Comparison of ENCODE assay signal across 9 cellular contexts in the genomic region with DNA sequence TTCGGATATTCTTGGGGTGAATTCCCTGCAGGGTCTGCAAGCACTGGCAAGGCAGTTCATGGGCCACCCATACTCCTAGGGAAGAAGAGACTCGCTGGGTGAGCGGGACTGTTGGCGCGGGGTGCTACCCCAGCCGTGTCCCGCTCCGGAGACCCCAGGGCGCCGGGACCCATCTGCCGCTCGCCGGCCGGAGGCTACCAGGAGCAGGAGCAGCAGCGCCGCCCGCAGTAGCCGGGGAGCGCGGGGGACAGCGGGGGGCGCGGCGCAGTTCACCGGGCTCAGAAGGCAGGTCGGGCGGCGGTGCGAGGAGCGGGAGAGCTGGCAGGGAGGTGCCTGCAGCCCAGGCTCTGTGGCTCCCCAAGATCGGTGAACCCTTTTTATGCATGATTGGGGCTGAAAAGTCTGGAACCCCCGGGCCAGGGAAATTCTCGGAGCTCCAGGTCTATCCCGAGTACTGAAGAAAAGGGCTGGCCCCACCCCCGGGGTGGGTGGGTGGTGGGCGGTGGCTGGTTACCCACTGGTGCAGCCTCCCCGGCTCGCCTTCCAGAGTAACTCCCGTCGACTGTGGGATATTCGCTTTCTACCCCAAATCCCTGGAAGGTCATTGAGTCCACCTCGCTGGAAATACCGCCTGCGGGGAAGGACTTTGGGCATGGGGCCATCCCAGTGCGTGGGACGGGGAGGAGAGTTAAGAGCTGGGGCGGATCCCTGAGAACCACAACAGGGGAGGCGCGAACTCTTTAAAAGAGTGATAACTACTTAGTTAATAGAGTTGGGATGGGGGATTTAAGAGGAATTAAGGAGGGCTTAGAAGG. TPM values are rescaled to one million over a fixed set of nuclear protein-coding genes. Genes with fewer than 3 reads are reported as not detected.
A peak's percentile ranks its signal among the peaks of the same experiment; 100 is the strongest.
DNase-seq lines count a peak whose midpoint lies in the region; TF ChIP-seq lines count a peak whose summit lies in the region.
"Had no signal": no experiment of that assay in that cellular context is flagged by ENCODE, and none has a peak within 500 bp of the region (broad histone marks: within the 10 kb centered on the region; RNA-seq: fewer than 3 reads in every experiment).

No MANE protein-coding gene starts in this region.

- H3K4me2 ChIP-seq in MM.1S (ENCODE audit: low read depth, low read length), result no peak overlapping the region

- H3F3A ChIP-seq in MM.1S (ENCODE audit: insufficient read depth, low read length), result no peaks in the 10 kb centered on the region

- TF ChIP-seq CTCF in epithelial cell of esophagus (IDR thresholded peaks at IDR 0.05; ENCODE audit: insufficient read depth, low read depth, low read length, missing control alignments) (no peak), type B pancreatic cell (conservative IDR thresholded peaks at IDR 0.05) (no peak), MM.1S (IDR thresholded peaks at IDR 0.05; ENCODE audit: low read length) (no peak)

- no peaks in the 10 kb centered on the region for H4K20me1 ChIP-seq in MM.1S (ENCODE audit: insufficient read depth, low read length)

- peaks cover 68% of the 10 kb centered on the region for H3K27me3 Mint-ChIP-seq in type B pancreatic cell
- peaks cover 30% of the 10 kb centered on the region for H3K27me3 Mint-ChIP-seq in activated CD4-positive, alpha-beta T cell treated with anti-CD3 and anti-CD28 coated beads, Interleukin-2, amount 10 ng/mL, durations not matched to agents 7 days and 5 days

- POLR2A ChIA-PET in activated CD4-positive, alpha-beta T cell treated with anti-CD3 and anti-CD28 coated beads, Interleukin-2, amount 10 ng/mL, durations not matched to agents 7 days and 5 days (lab: Charles Lee), result no interaction called here

- H3K36me3 ChIP-seq in mesodermal cell (ENCODE audit: control insufficient read depth, insufficient read depth, low read length), result no peaks in the 10 kb centered on the region
- H3K36me3 ChIP-seq in MM.1S (replicated peaks; ENCODE audit: insufficient read depth, low read length), result no peaks in the 10 kb centered on the region

- no peaks in the 10 kb centered on the region for H3K9me3 Mint-ChIP-seq in type B pancreatic cell
- no peaks in the 10 kb centered on the region for H3K9me3 Mint-ChIP-seq in activated CD4-positive, alpha-beta T cell treated with anti-CD3 and anti-CD28 coated beads, Interleukin-2, amount 10 ng/mL, durations not matched to agents 7 days and 5 days

- no peaks in the 10 kb centered on the region for H3K9me2 ChIP-seq in MM.1S (replicated peaks; ENCODE audit: insufficient read depth, low read length)

- no peaks in the 10 kb centered on the region for H3K27me3 ChIP-seq in MM.1S (replicated peaks; ENCODE audit: insufficient read depth, low read length)

- DNase-seq in DMS 273 (lab: John Stamatoyannopoulos, UW; ENCODE audit: unreplicated experiment) (peak; percentile 42), DMS 273 treated with DMSO at 0.1 percent for 48 hours (lab: John Stamatoyannopoulos, UW) (no peak), epithelial cell of esophagus (ENCODE audit: low read depth) (peak; percentile 21), type B pancreatic cell (ENCODE audit: extremely low spot score, unreplicated experiment) (no peak), NCI-H774 (lab: John Stamatoyannopoulos, UW) (no peak), MM.1S (no peak)
- no peak for DNase-seq in activated CD4-positive, alpha-beta T cell treated with anti-CD3 and anti-CD28 coated beads, Interleukin-2, amount 10 ng/mL, durations not matched to agents 7 days and 5 days

- H3K4me1 Mint-ChIP-seq in type B pancreatic cell (ENCODE audit: unreplicated experiment), result peaks cover 8% of the 10 kb centered on the region
- H3K4me1 Mint-ChIP-seq in activated CD4-positive, alpha-beta T cell treated with anti-CD3 and anti-CD28 coated beads, Interleukin-2, amount 10 ng/mL, durations not matched to agents 7 days and 5 days, result no peaks in the 10 kb centered on the region

- H3K4me1 ChIP-seq in mesodermal cell (ENCODE audit: control insufficient read depth, insufficient read depth, low read length, poor library complexity, severe bottlenecking) (no peaks in the 10 kb centered on the region), MM.1S (ENCODE audit: low read length) (no peaks in the 10 kb centered on the region)

- H3K9me3 ChIP-seq in mesodermal cell (ENCODE audit: control insufficient read depth, low read length) (no peaks in the 10 kb centered on the region), MM.1S (replicated peaks; ENCODE audit: insufficient read depth, low read length) (no peaks in the 10 kb centered on the region)

- 27 to 29% methylated on average over 30 to 35 of the region's 49 CpGs for WGBS in mesodermal cell (ENCODE audit: insufficient coverage in 2 of 2), 2 experiments

- peak overlapping the region; percentile 37 for H3K4me3 ChIP-seq in epithelial cell of esophagus (ENCODE audit: low read length)
- peak overlapping the region; percentile 36 for H3K4me3 ChIP-seq in mesodermal cell (ENCODE audit: extremely low read depth, insufficient read depth, low read length, poor library complexity, severe bottlenecking)
- no peak overlapping the region for H3K4me3 ChIP-seq in MM.1S (ENCODE audit: low read length)

- H3K9ac ChIP-seq in MM.1S (ENCODE audit: low read length), result no peak overlapping the region

- CTCF ChIA-PET in activated CD4-positive, alpha-beta T cell treated with anti-CD3 and anti-CD28 coated beads, Interleukin-2, amount 10 ng/mL, durations not matched to agents 7 days and 5 days (lab: Charles Lee), result no interaction called here

- H3K27ac Mint-ChIP-seq in type B pancreatic cell, result no peak overlapping the region
- no peak overlapping the region for H3K27ac Mint-ChIP-seq in activated CD4-positive, alpha-beta T cell treated with anti-CD3 and anti-CD28 coated beads, Interleukin-2, amount 10 ng/mL, durations not matched to agents 7 days and 5 days

- H3K79me2 ChIP-seq in MM.1S (ENCODE audit: low read length), result no peaks in the 10 kb centered on the region

- H3K27ac ChIP-seq in mesodermal cell (ENCODE audit: low read depth, low read length, severe bottlenecking) (no peak overlapping the region), MM.1S (ENCODE audit: low read length) (no peak overlapping the region)
- H3K27ac ChIP-seq: 22Rv1 had no signal

- H3K36me3 Mint-ChIP-seq in type B pancreatic cell, result no peaks in the 10 kb centered on the region
- H3K36me3 Mint-ChIP-seq in activated CD4-positive, alpha-beta T cell treated with anti-CD3 and anti-CD28 coated beads, Interleukin-2, amount 10 ng/mL, durations not matched to agents 7 days and 5 days (ENCODE audit: low read depth), result no peaks in the 10 kb centered on the region

- peak overlapping the region; percentile 78 for H3K4me3 Mint-ChIP-seq in type B pancreatic cell
- no peak overlapping the region for H3K4me3 Mint-ChIP-seq in activated CD4-positive, alpha-beta T cell treated with anti-CD3 and anti-CD28 coated beads, Interleukin-2, amount 10 ng/mL, durations not matched to agents 7 days and 5 days

- H2AFZ ChIP-seq in MM.1S (ENCODE audit: low read length), result no peak overlapping the region

RNA-seq across cellular contexts. Expression of a gene that starts 37.6 kb away (rescaled TPM):
- not detected for polyA plus RNA-seq in mesodermal cell (2013, experiment 1 of 2)
- polyA plus RNA-seq in mesodermal cell (2013, experiment 2 of 2), result not detected
- total RNA-seq in type B pancreatic cell (ENCODE audit: low replicate concordance), result not detected in 2 replicates
- not detected for total RNA-seq in activated CD4-positive, alpha-beta T cell treated with anti-CD3 and anti-CD28 coated beads, Interleukin-2, amount 10 ng/mL, durations not matched to agents 7 days and 5 days

RNA-seq across cellular contexts. Expression of a gene that starts 43.7 kb away (rescaled TPM):
- polyA plus RNA-seq in mesodermal cell (2013, experiment 1 of 2), result not detected
- not detected for polyA plus RNA-seq in mesodermal cell (2013, experiment 2 of 2)
- 0.60 TPM in 1 of 2 replicates, not detected in the other for total RNA-seq in type B pancreatic cell (ENCODE audit: low replicate concordance)
- total RNA-seq in activated CD4-positive, alpha-beta T cell treated with anti-CD3 and anti-CD28 coated beads, Interleukin-2, amount 10 ng/mL, durations not matched to agents 7 days and 5 days, result not detected

RNA-seq across cellular contexts. Expression of a gene that starts 54.2 kb away (rescaled TPM):
- polyA plus RNA-seq in mesodermal cell (2013, experiment 1 of 2), result 1.4 TPM
- polyA plus RNA-seq in mesodermal cell (2013, experiment 2 of 2), result 1.0 TPM
- 4.1 and 6.7 TPM in 2 replicates for total RNA-seq in type B pancreatic cell (ENCODE audit: low replicate concordance)
- total RNA-seq in activated CD4-positive, alpha-beta T cell treated with anti-CD3 and anti-CD28 coated beads, Interleukin-2, amount 10 ng/mL, durations not matched to agents 7 days and 5 days, result not detected

Comparison
In these comparisons a context has a peak if more than half of its experiments do, and no peak if none do; other contexts are left out.
1. DNase-seq: peak in DMS 273 (single experiment) and epithelial cell of esophagus (single experiment); none in DMS 273 treated with DMSO at 0.1 percent for 48 hours (single experiment), type B pancreatic cell (single experiment), NCI-H774 (single experiment), activated CD4-positive, alpha-beta T cell treated with anti-CD3 and anti-CD28 coated beads, Interleukin-2, amount 10 ng/mL, durations not matched to agents 7 days and 5 days (single experiment) and MM.1S (single experiment).